Comparison of ENCODE assay signal across 9 cellular contexts in the genomic region with DNA sequence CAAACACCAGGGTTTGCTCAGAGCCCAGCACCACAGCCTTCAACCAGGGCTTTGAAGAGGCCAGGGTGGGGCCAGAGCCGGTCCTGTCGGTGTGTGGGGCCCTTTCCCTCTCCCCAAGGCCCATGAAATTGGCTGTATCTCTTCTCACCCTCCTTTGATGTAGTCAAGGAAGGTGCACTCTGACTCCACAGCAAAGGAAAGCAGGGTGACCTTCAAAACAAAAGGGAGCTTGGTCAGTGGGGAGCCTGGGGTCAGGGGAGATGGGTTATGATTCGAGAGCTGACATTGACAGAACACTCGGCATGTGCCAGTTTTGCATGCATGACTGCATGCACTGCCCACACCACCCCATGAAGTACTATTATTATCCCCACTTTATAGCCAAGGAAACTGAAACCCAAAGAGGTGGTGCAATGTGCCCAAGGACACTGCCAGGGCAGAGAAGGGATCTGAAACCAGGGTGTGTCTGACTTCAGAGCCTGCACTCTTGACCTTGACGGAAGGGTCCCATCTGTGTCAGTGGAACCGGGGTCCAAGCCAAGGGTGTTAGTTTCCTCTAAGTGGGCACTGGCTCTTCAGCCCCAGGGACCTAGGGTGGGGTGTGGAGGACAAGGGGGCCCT. TPM values are rescaled to one million over a fixed set of nuclear protein-coding genes. Genes with fewer than 3 reads are reported as not detected.
A peak's percentile ranks its signal among the peaks of the same experiment; 100 is the strongest.
DNase-seq lines count a peak whose midpoint lies in the region; ATAC-seq and TF ChIP-seq lines count a peak whose summit lies in the region.
"Had no signal": no experiment of that assay in that cellular context is flagged by ENCODE, and none has a peak within 500 bp of the region (broad histone marks: within the 10 kb centered on the region; RNA-seq: fewer than 3 reads in every experiment).

No MANE protein-coding gene starts in this region.

- intact Hi-C loops in mucosa of descending colon (cut with DNase I, micrococcal nuclease): no loop called here

- ATAC-seq in GM18861 (IDR thresholded peaks at IDR 0.05; ENCODE audit: unreplicated experiment): peak; percentile 46
- ATAC-seq in mucosa of descending colon: peak; percentile 77
- ATAC-seq in HG02840 (IDR thresholded peaks at IDR 0.05; ENCODE audit: low FRiP score, unreplicated experiment): no peak
- ATAC-seq: naive thymus-derived CD8-positive, alpha-beta T cell had no signal

- DNase-seq in RPMI8226 (peak; percentile 90), mucosa of descending colon (peak in 2 of 3 donors; percentile 60 to 61), NCI-H146 treated with DMSO at 0.1 percent for 48 hours (lab: John Stamatoyannopoulos, UW; ENCODE audit: unreplicated experiment) (no peak), HFFc6 (no peak)
- no peak for DNase-seq in stimulated activated CD8-positive, alpha-beta memory T cell treated with anti-CD3 and anti-CD28 coated beads, Interleukin-4, amount 100 ng/mL, for 48 hours

- H3K36me3 ChIP-seq in HEK293 (ENCODE audit: control insufficient read depth in 2 of 2, insufficient read depth in 1 of 2, low read length in 2 of 2): no peaks in the 10 kb centered on the region
- no peaks in the 10 kb centered on the region for H3K36me3 ChIP-seq in mucosa of descending colon (ENCODE audit: low read depth)

- no peak overlapping the region for H3K27ac Mint-ChIP-seq in HFFc6

- H3K36me3 Mint-ChIP-seq in HFFc6 (ENCODE audit: low read depth): peaks cover 11% of the 10 kb centered on the region; the same call in 1 of the 2 replicates

- peaks cover 67% of the 10 kb centered on the region for H3K4me1 Mint-ChIP-seq in HFFc6 (ENCODE audit: low read depth)

- H3K9me3 ChIP-seq in HEK293 (ENCODE audit: control insufficient read depth, insufficient read depth, low read depth, low read length): no peaks in the 10 kb centered on the region
- H3K9me3 ChIP-seq in mucosa of descending colon: peaks cover 6% of the 10 kb centered on the region

- no peak overlapping the region for H3K4me3 ChIP-seq in HEK293 (ENCODE audit: low read depth, low read length)
- H3K4me3 ChIP-seq in mucosa of descending colon: no peak overlapping the region

- no peaks in the 10 kb centered on the region; the same call in 1 of the 2 replicates for H3K4me1 ChIP-seq in HEK293 (ENCODE audit: control insufficient read depth, insufficient read depth, low read length)
- H3K4me1 ChIP-seq in mucosa of descending colon (ENCODE audit: low read depth): peaks cover 48% of the 10 kb centered on the region

- CTCF ChIA-PET in HEK293 (lab: Yijun Ruan, JAX): interaction anchor here (0.7 to 5.5 kb wide), 8 partner anchors 13 to 140 kb away, joined by 3 to 38 read pairs (median 6); no protein-coding TSS in a partner anchor

- H3K4me3 Mint-ChIP-seq in HFFc6: no peak overlapping the region

- H3K9me3 Mint-ChIP-seq in HFFc6: peaks cover 8% of the 10 kb centered on the region

- TF ChIP-seq CTCF in HEK293 (tag by site-specific recombination; IDR thresholded peaks at IDR 0.05): no peak
- TF ChIP-seq CTCF in mucosa of descending colon (IDR thresholded peaks at IDR 0.05): no peak
- TF ChIP-seq CTCF in HFFc6 (IDR thresholded peaks at IDR 0.05): no peak

- peaks cover 9% of the 10 kb centered on the region for H3K27me3 Mint-ChIP-seq in HFFc6 (ENCODE audit: insufficient read depth)
- H3K27me3 Mint-ChIP-seq: naive thymus-derived CD8-positive, alpha-beta T cell had no signal

- POLR2A ChIA-PET in HEK293 (lab: Yijun Ruan, JAX): interaction anchor here (2.3 kb wide), 1 partner anchor 74 kb away, joined by 12 read pairs; the partner anchor contains the start of gene CDKN1A

- 0 out of 2 replicates have a peak overlapping the region, but pooled peaks have one; percentile 6 for H3K27ac ChIP-seq in HEK293 (ENCODE audit: extremely low read depth, low read depth, low read length)

TF ChIP-seq in HEK293, 187 proteins besides CTCF, POLR2A, EP300 and RAD21:
- no peak for TF ChIP-seq ZBTB26 (tag by site-specific recombination; optimal IDR thresholded peaks at IDR 0.05)
- no peak for TF ChIP-seq ZSCAN23 (tag by site-specific recombination; IDR thresholded peaks at IDR 0.05)
- 0 out of 2 replicates have a peak, but pooled peaks have one; percentile 10 for TF ChIP-seq ZFHX2 (tag by site-specific recombination; conservative IDR thresholded peaks at IDR 0.05)
- TF ChIP-seq, protein P1, sequence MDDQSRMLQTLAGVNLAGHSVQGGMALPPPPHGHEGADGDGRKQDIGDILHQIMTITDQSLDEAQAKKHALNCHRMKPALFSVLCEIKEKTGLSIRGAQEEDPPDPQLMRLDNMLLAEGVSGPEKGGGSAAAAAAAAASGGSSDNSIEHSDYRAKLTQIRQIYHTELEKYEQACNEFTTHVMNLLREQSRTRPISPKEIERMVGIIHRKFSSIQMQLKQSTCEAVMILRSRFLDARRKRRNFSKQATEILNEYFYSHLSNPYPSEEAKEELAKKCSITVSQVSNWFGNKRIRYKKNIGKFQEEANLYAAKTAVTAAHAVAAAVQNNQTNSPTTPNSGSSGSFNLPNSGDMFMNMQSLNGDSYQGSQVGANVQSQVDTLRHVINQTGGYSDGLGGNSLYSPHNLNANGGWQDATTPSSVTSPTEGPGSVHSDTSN (CRISPR knock-in tag; IDR thresholded peaks at IDR 0.05): no peak

RNA-seq across cellular contexts. Expression of gene RAB44, which starts 55.4 kb away (rescaled TPM):
- under 1 TPM; 0.32 to 0.53 (median 0.32) TPM for total RNA-seq in mucosa of descending colon
- total RNA-seq in HFFc6 (2021; fragmentation: NEBNext Ultra II Directional; extraction: Animal tissue kit (Norgen Biotek cat#: 25700)): under 1 TPM in 2 of 6 experiments, not detected in 4; 0.26 to 0.45 TPM
- total RNA-seq: naive thymus-derived CD8-positive, alpha-beta T cell had no signal

Comparison
In these comparisons a context has a peak if more than half of its experiments do, and no peak if none do; other contexts are left out.
1. DNase-seq: peak in RPMI8226 (single experiment) and mucosa of descending colon (2 of 3); none in NCI-H146 treated with DMSO at 0.1 percent for 48 hours (single experiment), HFFc6 (single experiment) and stimulated activated CD8-positive, alpha-beta memory T cell treated with anti-CD3 and anti-CD28 coated beads, Interleukin-4, amount 100 ng/mL, for 48 hours (single experiment).